In genomic region chr15:98937413-98938104, GRCh38 we compare ENCODE assay signal across 13 cellular contexts.
A peak's percentile ranks its signal among the peaks of the same experiment; 100 is the strongest.
DNase-seq lines count a peak whose midpoint lies in the region; ATAC-seq, FAIRE-seq and TF ChIP-seq lines count a peak whose summit lies in the region.
"Had no signal": no experiment of that assay in that cellular context is flagged by ENCODE, and none has a peak within 500 bp of the region (broad histone marks: within the 10 kb centered on the region; RNA-seq: fewer than 3 reads in every experiment).

No MANE protein-coding gene starts in this region.

- H3K9me3 ChIP-seq in Karpas-422 (ENCODE audit: low read length), result no peaks in the 10 kb centered on the region
- H3K9me3 ChIP-seq in kidney (ENCODE audit: control insufficient read depth in 1 of 2, low read length in 2 of 2), result no peaks in the 10 kb centered on the region

- intact Hi-C loops in kidney (cut with DNase I), result no loop called here

- H3K27ac ChIP-seq in Karpas-422 (ENCODE audit: low read length) (no peak overlapping the region), kidney (ENCODE audit: low read depth in 2 of 2, low read length in 2 of 2) (no peak overlapping the region)

- H3K9ac ChIP-seq in Karpas-422 (ENCODE audit: low read length) (no peak overlapping the region), kidney (ENCODE audit: low read length in 2 of 2) (no peak overlapping the region)

- H3K36me3 ChIP-seq in Karpas-422 (ENCODE audit: insufficient read depth, low read length), result no peaks in the 10 kb centered on the region
- H3K36me3 ChIP-seq in kidney (ENCODE audit: control insufficient read depth in 1 of 2, insufficient read depth in 2 of 2, low read length in 2 of 2), result peaks cover 38 to 73% of the 10 kb centered on the region in 2 donors

- H4K20me1 ChIP-seq in Karpas-422 (ENCODE audit: insufficient read depth, low read depth, low read length), result no peaks in the 10 kb centered on the region

- no peaks in the 10 kb centered on the region for H3K9me3 Mint-ChIP-seq in WTC11

- H3K27ac Mint-ChIP-seq in WTC11, result 0 out of 2 replicates have a peak overlapping the region, but pooled peaks have one; percentile 57

- no peaks in the 10 kb centered on the region for H3K27me3 Mint-ChIP-seq in WTC11 (ENCODE audit: low read depth)

- 0 out of 2 replicates have a peak, but pooled peaks cover 4% of the 10 kb centered on the region for H3K27me3 ChIP-seq in Karpas-422 (ENCODE audit: low read length)

- DNase-seq in WTC11 (ENCODE audit: low spot score) (no peak), Karpas-422 (no peak), SKM-1 treated with dmso at 0.1 percent for 144 hours (lab: John Stamatoyannopoulos, UW; ENCODE audit: unreplicated experiment) (no peak), kidney (no peak)
- no peak for DNase-seq in stimulated activated naive CD4-positive, alpha-beta T cell (lab: John Stamatoyannopoulos, UW)
- DNase-seq: aorta; effector CD8-positive, alpha-beta T cell; glutamatergic neuron; NCI-H2227 treated with DMSO at 0.1 percent for 48 hours; T-helper 9 cell had no signal

- H3K4me3 Mint-ChIP-seq in WTC11, result no peak overlapping the region

- H3K4me2 ChIP-seq in Karpas-422 (ENCODE audit: low read depth, low read length, poor library complexity, severe bottlenecking), result no peak overlapping the region

- no peaks in the 10 kb centered on the region for H3K9me2 ChIP-seq in Karpas-422 (replicated peaks; ENCODE audit: insufficient read depth, low read length)

- H2AFZ ChIP-seq in Karpas-422 (ENCODE audit: low read length), result no peak overlapping the region

- no peaks in the 10 kb centered on the region for H3K79me2 ChIP-seq in Karpas-422 (ENCODE audit: low read length)

- H3K4me1 Mint-ChIP-seq in WTC11, result no peaks in the 10 kb centered on the region

- ATAC-seq in GM18858 (IDR thresholded peaks at IDR 0.05; ENCODE audit: unreplicated experiment) (peak; percentile 66), GM21367 (IDR thresholded peaks at IDR 0.05; ENCODE audit: unreplicated experiment) (peak; percentile 84), HG02943 (IDR thresholded peaks at IDR 0.05; ENCODE audit: low read depth, unreplicated experiment) (peak; percentile 53), WTC11 (no peak)

- FAIRE-seq in kidney (lab: Jason Lieb, UNC), result no peak

- H3K4me1 ChIP-seq in Karpas-422 (ENCODE audit: low read length), result no peaks in the 10 kb centered on the region
- H3K4me1 ChIP-seq in kidney (ENCODE audit: control insufficient read depth in 1 of 2, insufficient read depth in 1 of 2, low read depth in 1 of 2, low read length in 2 of 2), result no peaks in the 10 kb centered on the region

- H3K4me3 ChIP-seq in Karpas-422 (ENCODE audit: low read length), result no peak overlapping the region
- H3K4me3 ChIP-seq in kidney (ENCODE audit: low read length in 2 of 2), result no peak overlapping the region

- H3K36me3 Mint-ChIP-seq in WTC11, result peaks cover 84% of the 10 kb centered on the region

- CTCF ChIA-PET in WTC11 (lab: Charles Lee), result no interaction called here

- POLR2A ChIA-PET in WTC11 (lab: Charles Lee), result interaction anchor here (0.6 kb wide), 1 partner anchor 88 kb away, joined by 3 read pairs; no protein-coding TSS in a partner anchor

- TF ChIP-seq CTCF in WTC11 (IDR thresholded peaks at IDR 0.05) (no peak), kidney (IDR thresholded peaks at IDR 0.05; ENCODE audit: borderline replicate concordance, extremely low read depth, insufficient read depth) (no peak)

TF ChIP-seq in WTC11, 78 proteins besides CTCF, POLR2A, EP300 and RAD21:
- TF ChIP-seq ATF6 (CRISPR knock-in tag; IDR thresholded peaks at IDR 0.05) (no peak), IRF2 (CRISPR knock-in tag; IDR thresholded peaks at IDR 0.05; ENCODE audit: borderline replicate concordance, low read depth) (no peak)
TF ChIP-seq in WTC11: peak in this region for 0.
